9 cellular contexts compared by ENCODE assay signal in genomic region chr9:109745335-109746283, GRCh38. TPM values are rescaled to one million over a fixed set of nuclear protein-coding genes. Genes with fewer than 3 reads are reported as not detected.
DNase-seq lines count a peak whose midpoint lies in the region; ATAC-seq and TF ChIP-seq lines count a peak whose summit lies in the region.
"Had no signal": no experiment of that assay in that cellular context is flagged by ENCODE, and none has a peak within 500 bp of the region (broad histone marks: within the 10 kb centered on the region; RNA-seq: fewer than 3 reads in every experiment).

No MANE protein-coding gene starts in this region.

- DNase-seq in A673 (ENCODE audit: low spot score) (peak; percentile 44), NCI-H1105 treated with DMSO at 0.1 percent for 48 hours (lab: John Stamatoyannopoulos, UW) (peak; percentile 62), endodermal cell (peak; percentile 58), mesendoderm (peak; percentile 68), NCI-H1694 treated with DMSO at 0.1 percent for 48 hours (lab: John Stamatoyannopoulos, UW) (no peak), SKM-1 (lab: John Stamatoyannopoulos, UW; ENCODE audit: unreplicated experiment) (no peak)
- DNase-seq: activated CD8-positive, alpha-beta T cell treated with anti-CD3 and anti-CD28 coated beads, Interleukin-2, amount 10 ng/mL, durations not matched to agents 7 days and 5 days had no signal

- no peak overlapping the region for H2BK5ac ChIP-seq in mesendoderm (ENCODE audit: low read length)

- no peaks in the 10 kb centered on the region for H3K9me3 Mint-ChIP-seq in endodermal cell

- no peak overlapping the region for H3K4me2 ChIP-seq in mesendoderm (ENCODE audit: low read length)

- H3K79me2 ChIP-seq in mesendoderm (ENCODE audit: control insufficient read depth, insufficient read depth, low read length) = no peaks in the 10 kb centered on the region

- H3K56ac ChIP-seq in mesendoderm (ENCODE audit: low read length) = no peak overlapping the region

- H3K36me3 Mint-ChIP-seq in endodermal cell (ENCODE audit: low read depth) = no peaks in the 10 kb centered on the region

- no peak overlapping the region for H2AK5ac ChIP-seq in mesendoderm (ENCODE audit: low read length)

- H3K27me3 Mint-ChIP-seq in endodermal cell (ENCODE audit: insufficient read depth) = no peaks in the 10 kb centered on the region

- no TSS peak for BruUV-seq in A673 (replicated peaks; lab: Mats Ljungman, UMichigan)

- no peak overlapping the region for H3K27ac ChIP-seq in A673 (ENCODE audit: low read depth, low read length, poor library complexity, severe bottlenecking)
- H3K27ac ChIP-seq in endodermal cell (ENCODE audit: low read depth, low read length) = peak overlapping the region; percentile 4
- no peak overlapping the region for H3K27ac ChIP-seq in mesendoderm (ENCODE audit: low read depth, low read length)

- POLR2A ChIA-PET in A673 (lab: Charles Lee; ENCODE audit: low non-redundant PET) = no interaction called here

- 39 to 57% methylated on average over 7 to 10 of the region's 11 CpGs for WGBS in endodermal cell (ENCODE audit: insufficient coverage in 1 of 2, insufficient read length in 1 of 2), 2 experiments
- no CpG with 5 or more reads among the region's 11 CpGs for WGBS in mesendoderm (ENCODE audit: extremely low coverage, insufficient coverage, low lambda C conversion rate)

- peaks cover 14% of the 10 kb centered on the region for H3K4me1 Mint-ChIP-seq in endodermal cell

- H4K5ac ChIP-seq in mesendoderm (ENCODE audit: low read length) = no peak overlapping the region

- no peak overlapping the region for H3K23ac ChIP-seq in mesendoderm (ENCODE audit: low read length)

- no peak overlapping the region for H2BK120ac ChIP-seq in mesendoderm (ENCODE audit: low read depth, low read length)

- intact Hi-C loops in A673 (cut with micrococcal nuclease; ENCODE audit: unreplicated experiment) = no loop called here

- no peak overlapping the region for H3K4me3 Mint-ChIP-seq in endodermal cell
- H3K4me3 Mint-ChIP-seq: activated CD8-positive, alpha-beta T cell treated with anti-CD3 and anti-CD28 coated beads, Interleukin-2, amount 10 ng/mL, durations not matched to agents 7 days and 5 days had no signal

- no peak overlapping the region for H3K27ac Mint-ChIP-seq in endodermal cell
- H3K27ac Mint-ChIP-seq: activated CD8-positive, alpha-beta T cell treated with anti-CD3 and anti-CD28 coated beads, Interleukin-2, amount 10 ng/mL, durations not matched to agents 7 days and 5 days had no signal

- no peaks in the 10 kb centered on the region for H3K4me1 ChIP-seq in A673 (ENCODE audit: insufficient read depth, low read length, poor library complexity, severe bottlenecking)
- H3K4me1 ChIP-seq in endodermal cell (ENCODE audit: control insufficient read depth, insufficient read depth, low read length) = peaks cover 6% of the 10 kb centered on the region
- H3K4me1 ChIP-seq in mesendoderm (ENCODE audit: control insufficient read depth, low read depth, low read length) = no peaks in the 10 kb centered on the region

- H3K4ac ChIP-seq in mesendoderm (ENCODE audit: low read depth, low read length) = no peak overlapping the region

- ATAC-seq in GM21786 (IDR thresholded peaks at IDR 0.05; ENCODE audit: unreplicated experiment) (no peak), GM18502 (IDR thresholded peaks at IDR 0.05; ENCODE audit: poor library complexity, unreplicated experiment) (no peak)
- ATAC-seq: activated CD8-positive, alpha-beta T cell treated with anti-CD3 and anti-CD28 coated beads, Interleukin-2, amount 10 ng/mL, durations not matched to agents 7 days and 5 days had no signal

- H3K9me3 ChIP-seq in A673 (ENCODE audit: low read depth, low read length, poor library complexity, severe bottlenecking) (no peaks in the 10 kb centered on the region), endodermal cell (ENCODE audit: control insufficient read depth, low read length) (no peaks in the 10 kb centered on the region)

- H2BK15ac ChIP-seq in mesendoderm (replicated peaks; ENCODE audit: low read depth) = no peak overlapping the region

- no peaks in the 10 kb centered on the region for H3K27me3 ChIP-seq in A673 (replicated peaks; ENCODE audit: insufficient read depth, low read depth, low read length, poor library complexity)
- H3K27me3 ChIP-seq in endodermal cell (ENCODE audit: control insufficient read depth, insufficient read depth, low read length, poor library complexity, severe bottlenecking) = no peaks in the 10 kb centered on the region
- no peaks in the 10 kb centered on the region for H3K27me3 ChIP-seq in mesendoderm (ENCODE audit: insufficient read depth, low read length, poor library complexity)

- H3K9ac ChIP-seq in endodermal cell (ENCODE audit: extremely low read depth, low read length, poor library complexity, severe bottlenecking) = no peak overlapping the region
- H3K9ac ChIP-seq in mesendoderm (ENCODE audit: low read length) = no peak overlapping the region

- H3K36me3 ChIP-seq in A673 (ENCODE audit: insufficient read depth, low read length, poor library complexity, severe bottlenecking) (no peaks in the 10 kb centered on the region), endodermal cell (ENCODE audit: control insufficient read depth, insufficient read depth, low read length) (no peaks in the 10 kb centered on the region), mesendoderm (ENCODE audit: control insufficient read depth, insufficient read depth, low read length) (no peaks in the 10 kb centered on the region)

- H3K79me1 ChIP-seq in mesendoderm (ENCODE audit: low read length) = no peaks in the 10 kb centered on the region

- CTCF ChIA-PET in A673 (lab: Charles Lee) = no interaction called here

- no peak for TF ChIP-seq CTCF in A673 (conservative IDR thresholded peaks at IDR 0.05; ENCODE audit: low read depth, low read length)
- TF ChIP-seq CTCF in endodermal cell (conservative IDR thresholded peaks at IDR 0.05) = no peak

- H3K4me3 ChIP-seq in A673 (ENCODE audit: low read depth, low read length, poor library complexity, severe bottlenecking) = no peak overlapping the region
- no peak overlapping the region for H3K4me3 ChIP-seq in endodermal cell (ENCODE audit: low read length)
- no peak overlapping the region for H3K4me3 ChIP-seq in mesendoderm (ENCODE audit: low read length)

- H3K18ac ChIP-seq in mesendoderm (ENCODE audit: low read length) = no peak overlapping the region

- H4K8ac ChIP-seq in mesendoderm (ENCODE audit: low read depth, low read length) = no peak overlapping the region

RNA-seq across cellular contexts. Expression of gene PALM2AKAP2, which starts 34.4 kb away (rescaled TPM):
- total RNA-seq in A673 (2021) (5.0 and 5.7 TPM in 2 replicates), endodermal cell (1 to 10 TPM in 1 of 2 donors, under 1 TPM in 1; 0.49 to 1.1 TPM)
- polyA plus RNA-seq in endodermal cell (2013, experiment 1 of 2) = 5.6 TPM
- 8.2 TPM for polyA plus RNA-seq in endodermal cell (2013, experiment 2 of 2)
- polyA plus RNA-seq in mesendoderm (2013, experiment 1 of 2) = 5.6 TPM
- polyA plus RNA-seq in mesendoderm (2013, experiment 2 of 2) = 5.7 TPM
- total RNA-seq: activated CD8-positive, alpha-beta T cell treated with anti-CD3 and anti-CD28 coated beads, Interleukin-2, amount 10 ng/mL, durations not matched to agents 7 days and 5 days had no signal

Comparison
In these comparisons a context has a peak if more than half of its experiments do, and no peak if none do; other contexts are left out.
1. DNase-seq: peak in A673 (single experiment), NCI-H1105 treated with DMSO at 0.1 percent for 48 hours (single experiment), endodermal cell (single experiment) and mesendoderm (single experiment); none in NCI-H1694 treated with DMSO at 0.1 percent for 48 hours (single experiment) and SKM-1 (single experiment).